Comparison of ENCODE assay signal across 14 cellular contexts in the genomic region with DNA sequence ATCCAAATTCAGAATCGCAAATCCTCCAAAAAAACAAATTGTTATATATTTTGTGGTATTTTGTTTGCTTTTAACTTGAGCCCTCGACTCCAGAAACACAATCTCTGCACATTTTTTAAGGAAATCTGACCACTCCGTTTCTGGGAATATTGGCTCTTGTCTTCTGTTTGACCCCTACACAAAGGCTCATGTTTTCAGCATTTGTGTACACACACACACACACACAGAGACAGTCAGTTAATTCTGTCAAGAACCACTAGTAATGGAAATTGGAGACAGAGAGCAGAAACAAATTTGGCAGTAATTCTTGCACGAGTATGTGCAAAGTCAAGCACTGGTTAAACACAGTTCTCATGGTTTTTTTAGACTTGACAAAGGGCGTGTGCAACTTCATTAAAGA.
DNase-seq lines count a peak whose midpoint lies in the region; ATAC-seq and TF ChIP-seq lines count a peak whose summit lies in the region.
"Had no signal": no experiment of that assay in that cellular context is flagged by ENCODE, and none has a peak within 500 bp of the region (broad histone marks: within the 10 kb centered on the region; RNA-seq: fewer than 3 reads in every experiment).

No MANE protein-coding gene starts in this region.

- H3K4me3 ChIP-seq in cardiac muscle cell (no peak overlapping the region), right cardiac atrium (ENCODE audit: low read length) (no peak overlapping the region), mesenchymal stem cell (ENCODE audit: insufficient read depth in 1 of 2, low read depth in 1 of 2, low read length in 2 of 2) (no peak overlapping the region), tibial artery (no peak overlapping the region)
- H3K4me3 ChIP-seq: psoas muscle had no signal

- H3K9ac ChIP-seq in mesenchymal stem cell (ENCODE audit: low read length): peak overlapping the region; percentile 73

- no peak overlapping the region for H3K18ac ChIP-seq in mesenchymal stem cell (ENCODE audit: low read depth in 1 of 2, low read length in 2 of 2)

- H3K27me3 ChIP-seq in cardiac muscle cell: no peaks in the 10 kb centered on the region
- no peaks in the 10 kb centered on the region for H3K27me3 ChIP-seq in right cardiac atrium (ENCODE audit: control insufficient read depth, insufficient read depth)
- no peaks in the 10 kb centered on the region for H3K27me3 ChIP-seq in mesenchymal stem cell (ENCODE audit: control insufficient read depth in 1 of 2, insufficient read depth in 1 of 2, low read length in 2 of 2)
- H3K27me3 ChIP-seq in tibial artery: no peaks in the 10 kb centered on the region

- DNase-seq in cardiac muscle cell (ENCODE audit: low read depth in 1 of 2, low spot score in 1 of 2) (peak in 1 of 2 donors; percentile 47), right cardiac atrium (no peak), dedifferentiated amniotic fluid mesenchymal stem cell (ENCODE audit: extremely low spot score) (peak; percentile 66), mesenchymal stem cell (no peak), tibial artery (no peak), hippocampal formation (lab: John Stamatoyannopoulos, UW) (no peak), activated gamma-delta T cell treated with Interleukin-2 at 50 U/mL for 16 hours (no peak)
- DNase-seq: activated CD4-positive, alpha-beta T cell treated with anti-CD3 and anti-CD28 coated beads for 4 hours; cortex of kidney; psoas muscle; RPMI8226; stimulated activated CD4-positive, alpha-beta T cell treated with anti-CD3 and anti-CD28 coated beads, Interleukin-1b, Interleukin-23, amount 100 ng/mL, for 48 hours had no signal

- no peak overlapping the region for H2AK5ac ChIP-seq in mesenchymal stem cell (ENCODE audit: low read length, severe bottlenecking)

- no peak overlapping the region for H2BK120ac ChIP-seq in mesenchymal stem cell (ENCODE audit: low read depth, low read length)

- no peak for TF ChIP-seq CTCF in cardiac muscle cell (IDR thresholded peaks at IDR 0.05; ENCODE audit: low read depth, low read length)
- no peak for TF ChIP-seq CTCF in tibial artery (IDR thresholded peaks at IDR 0.05)

- no peak overlapping the region for H4K91ac ChIP-seq in mesenchymal stem cell (ENCODE audit: low read length)

- H3K23ac ChIP-seq in mesenchymal stem cell (ENCODE audit: low read length in 2 of 2): no peak overlapping the region

- peaks cover 25% of the 10 kb centered on the region for H3K4me1 ChIP-seq in cardiac muscle cell (ENCODE audit: low read depth)
- peaks cover 14% of the 10 kb centered on the region for H3K4me1 ChIP-seq in right cardiac atrium (ENCODE audit: control insufficient read depth, insufficient read depth, low read length)
- peaks cover 28% of the 10 kb centered on the region for H3K4me1 ChIP-seq in mesenchymal stem cell (ENCODE audit: control insufficient read depth, insufficient read depth, low read depth, low read length)
- peaks cover 0 to 43% (median 27%) of the 10 kb centered on the region in 4 donors for H3K4me1 ChIP-seq in tibial artery

- H2AFZ ChIP-seq in mesenchymal stem cell (ENCODE audit: low read depth, low read length): no peak overlapping the region

- intact Hi-C loops in right cardiac atrium (cut with DNase I): no loop called here
- intact Hi-C loops in tibial artery (cut with DNase I; ENCODE audit: low total_unique reads): loop anchor here (5.0 kb wide), 1 partner anchor 113 kb away; a partner anchor contains a TSS

- peaks cover 29% of the 10 kb centered on the region for H3K79me1 ChIP-seq in mesenchymal stem cell (replicated peaks; ENCODE audit: low read length, poor library complexity, severe bottlenecking)

- no peak overlapping the region for H2BK12ac ChIP-seq in mesenchymal stem cell (ENCODE audit: low read length in 2 of 2)

- peak overlapping the region; percentile 15 for H3K27ac ChIP-seq in cardiac muscle cell
- H3K27ac ChIP-seq in right cardiac atrium (ENCODE audit: low read length): no peak overlapping the region
- peak overlapping the region; percentile 96 for H3K27ac ChIP-seq in mesenchymal stem cell (ENCODE audit: low read length, poor library complexity, severe bottlenecking)
- peak overlapping the region; percentile 80 to 85 for H3K27ac ChIP-seq in tibial artery

- no peak overlapping the region for H2BK5ac ChIP-seq in mesenchymal stem cell (ENCODE audit: low read depth, low read length, poor library complexity, severe bottlenecking)

- H3K9me3 ChIP-seq in cardiac muscle cell (ENCODE audit: low read depth): no peaks in the 10 kb centered on the region
- H3K9me3 ChIP-seq in right cardiac atrium (ENCODE audit: control insufficient read depth, low read length): no peaks in the 10 kb centered on the region
- no peaks in the 10 kb centered on the region for H3K9me3 ChIP-seq in mesenchymal stem cell (ENCODE audit: control insufficient read depth, low read length)
- no peaks in the 10 kb centered on the region for H3K9me3 ChIP-seq in tibial artery
- H3K9me3 ChIP-seq: psoas muscle had no signal

- no peak overlapping the region for H4K8ac ChIP-seq in mesenchymal stem cell (ENCODE audit: low read length)

- 55% methylated on average over 5 of the region's 5 CpGs for WGBS in right cardiac atrium
- WGBS in mesenchymal stem cell: 94% methylated on average over 4 of the region's 5 CpGs

- H3K14ac ChIP-seq in mesenchymal stem cell (ENCODE audit: low read length in 2 of 2): no peak overlapping the region

- H3K36me3 ChIP-seq in cardiac muscle cell (no peaks in the 10 kb centered on the region), mesenchymal stem cell (ENCODE audit: control insufficient read depth in 1 of 2, insufficient read depth in 2 of 2, low read depth in 1 of 2, low read length in 2 of 2) (peaks cover 29 to 32% of the 10 kb centered on the region in 2 experiments), tibial artery (peaks cover 0 to 6% (median 0%) of the 10 kb centered on the region in 3 donors)

- no peak overlapping the region for H2BK15ac ChIP-seq in mesenchymal stem cell (ENCODE audit: low read depth, poor library complexity, severe bottlenecking)

- H3K4me2 ChIP-seq in mesenchymal stem cell (ENCODE audit: low read length, poor library complexity, severe bottlenecking): no peak overlapping the region

- no peak for ATAC-seq in right cardiac atrium
- ATAC-seq in GM19452 (IDR thresholded peaks at IDR 0.05; ENCODE audit: unreplicated experiment): no peak
- ATAC-seq: esophagus mucosa had no signal

- no peak overlapping the region for H3K4ac ChIP-seq in mesenchymal stem cell (ENCODE audit: low read depth in 1 of 2, low read length in 2 of 2)
